In the genomic region with DNA sequence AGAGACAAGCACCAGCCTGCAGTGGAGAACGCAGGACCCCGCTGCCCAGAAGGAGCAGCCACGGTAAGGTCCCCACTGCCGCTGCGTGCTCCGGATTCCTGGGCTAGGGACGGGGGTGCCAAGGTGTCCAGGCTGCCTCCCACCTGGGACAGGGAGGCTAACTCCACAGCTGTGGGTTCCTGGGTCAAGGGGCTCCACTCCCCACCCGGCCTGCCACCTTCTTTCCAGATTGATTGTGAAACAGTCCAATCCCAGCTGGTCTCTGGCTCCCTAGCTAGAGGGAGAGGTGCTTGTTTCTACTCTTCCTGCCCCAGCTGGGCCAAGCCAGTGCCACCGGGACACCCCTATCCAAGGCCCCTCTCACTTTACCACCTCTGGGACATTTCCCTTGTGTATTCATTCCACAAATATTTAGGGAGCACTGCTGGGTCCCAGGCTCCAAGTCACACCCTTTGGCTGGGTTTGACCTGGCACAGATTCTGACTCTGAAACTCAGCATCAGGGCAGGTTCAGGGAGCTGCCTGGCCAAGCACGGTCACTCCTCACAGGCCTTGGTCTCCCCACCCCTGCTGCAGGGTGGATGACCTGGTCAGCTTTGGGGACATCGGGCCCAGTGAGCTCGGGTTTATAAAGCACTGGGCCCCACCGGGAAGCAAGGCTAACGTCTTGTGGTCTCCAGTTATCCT, we compare ENCODE assay signal across 20 cellular contexts. TPM values are rescaled to one million over a fixed set of nuclear protein-coding genes. Genes with fewer than 3 reads are reported as not detected.
A peak's percentile ranks its signal among the peaks of the same experiment; 100 is the strongest.
DNase-seq lines count a peak whose midpoint lies in the region; ATAC-seq and TF ChIP-seq lines count a peak whose summit lies in the region.
"Had no signal": no experiment of that assay in that cellular context is flagged by ENCODE, and none has a peak within 500 bp of the region (broad histone marks: within the 10 kb centered on the region; RNA-seq: fewer than 3 reads in every experiment).

No MANE protein-coding gene starts in this region.

- DNase-seq in PC-9 (no peak), dorsolateral prefrontal cortex (peak in 2 of 10 donors; percentile 21 to 25), mesenchymal stem cell (no peak), ureter (ENCODE audit: low spot score) (peak; percentile 45), T-helper 2 cell (no peak)
- DNase-seq: activated CD4-positive, alpha-beta memory T cell treated with anti-CD3 and anti-CD28 coated beads for 36 hours; activated naive CD8-positive, alpha-beta T cell treated with anti-CD3 and anti-CD28 coated beads, Interleukin-2, amount 10 ng/mL, durations not matched to agents 7 days and 5 days; hippocampal formation; kidney glomerular epithelial cell; NCI-H1417 treated with DMSO at 0.1 percent for 48 hours; NCI-H345; NK-92 treated with Interleukin-12 subunit alpha and Interleukin-12 subunit beta, amount 100 ng/mL, for 24 hours; right lobe of liver; SHP77 had no signal

- H4K8ac ChIP-seq in mesenchymal stem cell (ENCODE audit: low read length) = no peak overlapping the region

- no peaks in the 10 kb centered on the region for H3K79me2 ChIP-seq in PC-9 (ENCODE audit: low read depth)

- H3K14ac ChIP-seq in mesenchymal stem cell (ENCODE audit: low read length in 2 of 2) = no peak overlapping the region

- H2AFZ ChIP-seq in PC-9 (no peak overlapping the region), mesenchymal stem cell (ENCODE audit: low read depth, low read length) (no peak overlapping the region)

- no peaks in the 10 kb centered on the region for H3K79me1 ChIP-seq in mesenchymal stem cell (replicated peaks; ENCODE audit: low read length, poor library complexity, severe bottlenecking)

- ATAC-seq in GM18861 (IDR thresholded peaks at IDR 0.05; ENCODE audit: unreplicated experiment) (no peak), GM18867 (IDR thresholded peaks at IDR 0.05; ENCODE audit: unreplicated experiment) (no peak)
- ATAC-seq: T-cell had no signal

- H4K91ac ChIP-seq in mesenchymal stem cell (ENCODE audit: low read length) = peak overlapping the region; percentile 55

- no peak overlapping the region for H3K4ac ChIP-seq in mesenchymal stem cell (ENCODE audit: low read depth in 1 of 2, low read length in 2 of 2)

- H2BK15ac ChIP-seq in mesenchymal stem cell (ENCODE audit: low read depth, poor library complexity, severe bottlenecking) = no peak overlapping the region

- H3K4me1 ChIP-seq in PC-9 (replicated peaks; ENCODE audit: insufficient read depth) = peaks cover 50% of the 10 kb centered on the region
- peaks cover 24% of the 10 kb centered on the region for H3K4me1 ChIP-seq in mesenchymal stem cell (ENCODE audit: control insufficient read depth, insufficient read depth, low read depth, low read length)

- no peaks in the 10 kb centered on the region for H3K9me2 ChIP-seq in PC-9 (ENCODE audit: insufficient read depth)

- H3K4me3 ChIP-seq in PC-9 = no peak overlapping the region
- H3K4me3 ChIP-seq in dorsolateral prefrontal cortex = peak overlapping the region in 53 of 59 donors; percentile 22 to 67 (median 48)
- H3K4me3 ChIP-seq in mesenchymal stem cell (ENCODE audit: insufficient read depth in 1 of 2, low read depth in 1 of 2, low read length in 2 of 2) = no peak overlapping the region
- H3K4me3 ChIP-seq: right lobe of liver had no signal

- H3K9ac ChIP-seq in mesenchymal stem cell (ENCODE audit: low read length) = no peak overlapping the region

- no peak overlapping the region for H3K27ac ChIP-seq in PC-9
- peak overlapping the region in 21 of 59 donors; percentile 28 to 89 (median 77) for H3K27ac ChIP-seq in dorsolateral prefrontal cortex
- H3K27ac ChIP-seq in mesenchymal stem cell (ENCODE audit: low read length, poor library complexity, severe bottlenecking) = no peak overlapping the region
- H3K27ac ChIP-seq: right lobe of liver had no signal

- no peak for TF ChIP-seq CTCF in PC-9 (conservative IDR thresholded peaks at IDR 0.05)
- no peak for TF ChIP-seq CTCF in dorsolateral prefrontal cortex (IDR thresholded peaks at IDR 0.05 in 54 of 56, conservative IDR thresholded peaks at IDR 0.05 in 2 of 56; ENCODE audit: low read depth in 1 of 56, partially characterized antibody in 56 of 56)

- CTCF ChIA-PET in PC-9 (lab: Charles Lee) = interaction anchor here (1.7 kb wide), 1 partner anchor 23 kb away, joined by 6 read pairs; no protein-coding TSS in a partner anchor

- H3K9me3 ChIP-seq in PC-9 (ENCODE audit: insufficient read depth, low read depth) = no peaks in the 10 kb centered on the region
- no peaks in the 10 kb centered on the region for H3K9me3 ChIP-seq in mesenchymal stem cell (ENCODE audit: control insufficient read depth, low read length)
- H3K9me3 ChIP-seq: right lobe of liver had no signal

- no peak overlapping the region for H2BK12ac ChIP-seq in mesenchymal stem cell (ENCODE audit: low read length in 2 of 2)

- H2AK5ac ChIP-seq in mesenchymal stem cell (ENCODE audit: low read length, severe bottlenecking) = no peak overlapping the region

- peak overlapping the region; percentile 42 for H3K4me2 ChIP-seq in PC-9
- H3K4me2 ChIP-seq in mesenchymal stem cell (ENCODE audit: low read length, poor library complexity, severe bottlenecking) = no peak overlapping the region

- no peak overlapping the region for H3K23ac ChIP-seq in mesenchymal stem cell (ENCODE audit: low read length in 2 of 2)

- no peak overlapping the region for H3K18ac ChIP-seq in mesenchymal stem cell (ENCODE audit: low read depth in 1 of 2, low read length in 2 of 2)

- POLR2A ChIA-PET in PC-9 (lab: Charles Lee; ENCODE audit: unreplicated experiment) = no interaction called here

- H3F3A ChIP-seq in PC-9 (ENCODE audit: insufficient read depth, low read depth) = peaks cover 19% of the 10 kb centered on the region

- H3K27me3 ChIP-seq in PC-9 (ENCODE audit: insufficient read depth, low read depth) = no peaks in the 10 kb centered on the region
- peaks cover 0 to 18% (median 0%) of the 10 kb centered on the region in 45 donors for H3K27me3 ChIP-seq in dorsolateral prefrontal cortex
- peaks cover 0 to 30% of the 10 kb centered on the region in 2 experiments for H3K27me3 ChIP-seq in mesenchymal stem cell (ENCODE audit: control insufficient read depth in 1 of 2, insufficient read depth in 1 of 2, low read length in 2 of 2)
- H3K27me3 ChIP-seq: right lobe of liver had no signal

- no peaks in the 10 kb centered on the region for H4K20me1 ChIP-seq in PC-9 (ENCODE audit: insufficient read depth)

- no peak overlapping the region for H2BK5ac ChIP-seq in mesenchymal stem cell (ENCODE audit: low read depth, low read length, poor library complexity, severe bottlenecking)

- BruUV-seq in PC-9 (replicated peaks; lab: Mats Ljungman, UMichigan) = no TSS peak

- H3K36me3 ChIP-seq in PC-9 (ENCODE audit: low read depth) = no peaks in the 10 kb centered on the region
- H3K36me3 ChIP-seq in mesenchymal stem cell (ENCODE audit: control insufficient read depth in 1 of 2, insufficient read depth in 2 of 2, low read depth in 1 of 2, low read length in 2 of 2) = no peaks in the 10 kb centered on the region
- H3K36me3 ChIP-seq: right lobe of liver had no signal

- 91% methylated on average over 14 of the region's 14 CpGs for WGBS in mesenchymal stem cell

- intact Hi-C loops in PC-9 (cut with micrococcal nuclease; ENCODE audit: unreplicated experiment) = no loop called here
- intact Hi-C loops in dorsolateral prefrontal cortex (cut with DNase I) = no loop called here

- no peak overlapping the region for H2BK120ac ChIP-seq in mesenchymal stem cell (ENCODE audit: low read depth, low read length)

RNA-seq across cellular contexts. Expression of a gene that starts 1.9 kb away (rescaled TPM):
- total RNA-seq in PC-9 (2021) (10.7 and 11.7 TPM in 2 replicates), dorsolateral prefrontal cortex (10 to 100 TPM in 119 of 120 experiments, 1 to 10 TPM in 1; 8.3 to 67.8 (median 34.1) TPM), ureter (29.5 TPM)
- 0.18 TPM for polyA plus RNA-seq in mesenchymal stem cell (2013, experiment 1 of 2)
- 0.10 TPM for polyA plus RNA-seq in mesenchymal stem cell (2013, experiment 2 of 2)

RNA-seq across cellular contexts. Expression of a gene that starts 42.1 kb away (rescaled TPM):
- total RNA-seq in PC-9 (2021) (not detected in 2 replicates), dorsolateral prefrontal cortex (1 to 10 TPM in 106 of 120 experiments, under 1 TPM in 11, not detected in 3; 0.48 to 4.9 (median 2.0) TPM), ureter (not detected)
- polyA plus RNA-seq in mesenchymal stem cell (2013, experiment 1 of 2) = not detected
- polyA plus RNA-seq in mesenchymal stem cell (2013, experiment 2 of 2) = not detected
- total RNA-seq: activated CD4-positive, alpha-beta memory T cell treated with anti-CD3 and anti-CD28 coated beads for 36 hours; HT1080; LHCN-M2; subcutaneous adipose tissue had no signal

Comparison
In these comparisons a context has a peak if more than half of its experiments do, and no peak if none do; other contexts are left out.
1. H3K4me3 ChIP-seq: peak in dorsolateral prefrontal cortex (53 of 59); none in PC-9 (single experiment) and mesenchymal stem cell (0 of 2).